Comparison of ENCODE assay signal across 17 cellular contexts in the genomic region with DNA sequence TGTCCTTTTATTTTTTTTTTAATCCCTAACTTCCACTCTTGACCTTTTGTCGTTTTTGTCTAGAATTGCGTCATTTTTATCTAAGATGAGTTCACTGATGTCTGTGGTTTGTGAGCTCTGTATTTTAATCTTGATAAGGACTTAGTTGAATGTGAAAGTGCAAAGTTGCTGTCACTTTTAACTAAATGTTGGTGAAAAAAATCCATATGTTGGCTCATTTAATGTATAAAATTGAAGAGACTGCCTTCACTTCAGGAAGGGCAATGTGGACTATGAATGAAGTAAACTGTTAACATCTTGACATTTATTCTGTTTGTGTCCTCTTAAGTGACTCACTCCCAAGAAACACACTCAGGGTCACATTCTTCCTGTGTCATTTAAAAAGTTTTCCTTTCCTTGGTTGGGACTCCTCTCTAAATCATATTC.
DNase-seq lines count a peak whose midpoint lies in the region; ATAC-seq and TF ChIP-seq lines count a peak whose summit lies in the region.
"Had no signal": no experiment of that assay in that cellular context is flagged by ENCODE, and none has a peak within 500 bp of the region (broad histone marks: within the 10 kb centered on the region; RNA-seq: fewer than 3 reads in every experiment).

No MANE protein-coding gene starts in this region.

- H3K36me3 ChIP-seq in ACC112 (ENCODE audit: insufficient read depth, low read length), result peaks cover 31% of the 10 kb centered on the region
- no peaks in the 10 kb centered on the region for H3K36me3 ChIP-seq in left lung
- no peaks in the 10 kb centered on the region for H3K36me3 ChIP-seq in upper lobe of left lung
- no peaks in the 10 kb centered on the region; the same call in 1 of the 2 replicates for H3K36me3 ChIP-seq in SJCRH30

- TF ChIP-seq CTCF in left lung (IDR thresholded peaks at IDR 0.05) (no peak), upper lobe of left lung (IDR thresholded peaks at IDR 0.05) (no peak), CD14-positive monocyte (IDR thresholded peaks at IDR 0.05) (no peak)

- H3K27me3 ChIP-seq in ACC112 (ENCODE audit: insufficient read depth, low read length) (no peaks in the 10 kb centered on the region), left lung (no peaks in the 10 kb centered on the region), upper lobe of left lung (no peaks in the 10 kb centered on the region), SJCRH30 (no peaks in the 10 kb centered on the region)

- ATAC-seq in left lung (peak; percentile 34), upper lobe of left lung (ENCODE audit: low FRiP score in 2 of 2) (no peak)
- ATAC-seq: psoas muscle had no signal

- no peak overlapping the region for H3K4me3 Mint-ChIP-seq in CD14-positive monocyte
- no peak overlapping the region for H3K4me3 Mint-ChIP-seq in activated CD4-positive, alpha-beta T cell treated with anti-CD3 and anti-CD28 coated beads, Interleukin-2, amount 10 ng/mL, durations not matched to agents 24 days and 14 days
- H3K4me3 Mint-ChIP-seq: brain had no signal

- H3K9me3 Mint-ChIP-seq in CD14-positive monocyte, result no peaks in the 10 kb centered on the region
- H3K9me3 Mint-ChIP-seq in activated CD4-positive, alpha-beta T cell treated with anti-CD3 and anti-CD28 coated beads, Interleukin-2, amount 10 ng/mL, durations not matched to agents 24 days and 14 days, result no peaks in the 10 kb centered on the region

- intact Hi-C loops in left lung (cut with DNase I) (loop anchor here in 1 of 2 donors (10.0 kb wide), 1 partner anchor 55 kb away; no protein-coding TSS in a partner anchor), CD14-positive monocyte (cut with micrococcal nuclease) (no loop called here)
- intact Hi-C loops in activated CD4-positive, alpha-beta T cell treated with anti-CD3 and anti-CD28 coated beads, Interleukin-2, amount 10 ng/mL, durations not matched to agents 24 days and 14 days (cut with micrococcal nuclease), result no loop called here

- 38 to 42% methylated on average over 2 of the region's 2 CpGs for WGBS in upper lobe of left lung, 2 donors

- peaks cover 0 to 2% (median 1%) of the 10 kb centered on the region in 3 donors for H3K27me3 Mint-ChIP-seq in CD14-positive monocyte (ENCODE audit: low read depth in 3 of 3)
- peaks cover 12% of the 10 kb centered on the region for H3K27me3 Mint-ChIP-seq in activated CD4-positive, alpha-beta T cell treated with anti-CD3 and anti-CD28 coated beads, Interleukin-2, amount 10 ng/mL, durations not matched to agents 24 days and 14 days
- H3K27me3 Mint-ChIP-seq: brain had no signal

- peaks cover 2% of the 10 kb centered on the region for H3K79me2 ChIP-seq in ACC112 (ENCODE audit: control insufficient read depth, insufficient read depth, low read length, unreplicated experiment)

- DNase-seq in LHCN-M2 (ENCODE audit: low read depth), result peak; percentile 45
- peak; percentile 82 for DNase-seq in amniotic epithelial cell (ENCODE audit: low read depth)
- no peak for DNase-seq in left lung
- DNase-seq in upper lobe of left lung, result no peak
- DNase-seq in SJCRH30, result no peak
- DNase-seq in CD14-positive monocyte (ENCODE audit: low spot score), result no peak
- no peak for DNase-seq in activated CD4-positive, alpha-beta T cell treated with anti-CD3 and anti-CD28 coated beads, Interleukin-2, amount 10 ng/mL, durations not matched to agents 24 days and 14 days
- DNase-seq: activated CD4-positive, alpha-beta T cell treated with anti-CD3 and anti-CD28 coated beads for 4 hours; activated T-cell treated with anti-CD3 and anti-CD28 coated beads, Interleukin-2, amount 50 U/mL, for 48 hours; DMS79 treated with DMSO at 0.1 percent for 48 hours; H7; NCI-H2029 treated with DMSO at 0.1 percent for 48 hours; psoas muscle; stimulated activated CD4-positive, alpha-beta T cell treated with anti-CD3 and anti-CD28 coated beads, Interleukin-4, amount 100 ng/mL, for 24 hours; stimulated activated naive CD4-positive, alpha-beta T cell treated with Interleukin-2 at 50 U/mL for 16 hours had no signal

- no peaks in the 10 kb centered on the region for H3K9me3 ChIP-seq in left lung
- no peaks in the 10 kb centered on the region for H3K9me3 ChIP-seq in upper lobe of left lung
- no peaks in the 10 kb centered on the region for H3K9me3 ChIP-seq in SJCRH30 (replicated peaks)
- H3K9me3 ChIP-seq: psoas muscle had no signal

- TF ChIP-seq EP300 in upper lobe of left lung (IDR thresholded peaks at IDR 0.05), result no peak

- H3K4me1 ChIP-seq in ACC112 (ENCODE audit: control insufficient read depth, insufficient read depth, low read length, unreplicated experiment), result peaks cover 70% of the 10 kb centered on the region
- peaks cover 0 to 4% of the 10 kb centered on the region in 2 donors for H3K4me1 ChIP-seq in left lung
- H3K4me1 ChIP-seq in upper lobe of left lung, result no peaks in the 10 kb centered on the region
- H3K4me1 ChIP-seq in SJCRH30, result peaks cover 8% of the 10 kb centered on the region; the same call in 1 of the 2 replicates

- TF ChIP-seq POLR2A in upper lobe of left lung (IDR thresholded peaks at IDR 0.05), result no peak

- H3K36me3 Mint-ChIP-seq in CD14-positive monocyte, result no peaks in the 10 kb centered on the region
- H3K36me3 Mint-ChIP-seq in activated CD4-positive, alpha-beta T cell treated with anti-CD3 and anti-CD28 coated beads, Interleukin-2, amount 10 ng/mL, durations not matched to agents 24 days and 14 days (ENCODE audit: low read depth), result no peaks in the 10 kb centered on the region

- peak overlapping the region; percentile 29 for H2AFZ ChIP-seq in ACC112 (ENCODE audit: low read length, unreplicated experiment)

- peaks cover 5% of the 10 kb centered on the region for H3K4me1 Mint-ChIP-seq in CD14-positive monocyte
- peaks cover 8% of the 10 kb centered on the region for H3K4me1 Mint-ChIP-seq in activated CD4-positive, alpha-beta T cell treated with anti-CD3 and anti-CD28 coated beads, Interleukin-2, amount 10 ng/mL, durations not matched to agents 24 days and 14 days

- H3K4me3 ChIP-seq in ACC112 (ENCODE audit: low read depth, low read length) (peak overlapping the region; percentile 22; the same call in 1 of the 2 replicates), left lung (no peak overlapping the region), upper lobe of left lung (no peak overlapping the region), SJCRH30 (no peak overlapping the region)
- H3K4me3 ChIP-seq: psoas muscle had no signal

- H3K27ac Mint-ChIP-seq in CD14-positive monocyte, result no peak overlapping the region
- no peak overlapping the region for H3K27ac Mint-ChIP-seq in activated CD4-positive, alpha-beta T cell treated with anti-CD3 and anti-CD28 coated beads, Interleukin-2, amount 10 ng/mL, durations not matched to agents 24 days and 14 days

- peak overlapping the region; percentile 74 for H3K27ac ChIP-seq in ACC112 (ENCODE audit: low read depth, low read length)
- H3K27ac ChIP-seq in left lung, result no peak overlapping the region
- H3K27ac ChIP-seq in upper lobe of left lung, result no peak overlapping the region
- no peak overlapping the region for H3K27ac ChIP-seq in SJCRH30
- H3K27ac ChIP-seq: psoas muscle had no signal

Comparison
In these comparisons a context has a peak if more than half of its experiments do, and no peak if none do; other contexts are left out.
1. DNase-seq: peak in LHCN-M2 (single experiment) and amniotic epithelial cell (single experiment); none in left lung (0 of 2), upper lobe of left lung (0 of 2), SJCRH30 (0 of 2), CD14-positive monocyte (single experiment) and activated CD4-positive, alpha-beta T cell treated with anti-CD3 and anti-CD28 coated beads, Interleukin-2, amount 10 ng/mL, durations not matched to agents 24 days and 14 days (single experiment).